ENCODE assay signal across 13 cellular contexts in genomic region chr3:196219970-196220311, GRCh38. TPM values are rescaled to one million over a fixed set of nuclear protein-coding genes. Genes with fewer than 3 reads are reported as not detected.
A peak's percentile ranks its signal among the peaks of the same experiment; 100 is the strongest.
DNase-seq lines count a peak whose midpoint lies in the region; ATAC-seq and TF ChIP-seq lines count a peak whose summit lies in the region.
"Had no signal": no experiment of that assay in that cellular context is flagged by ENCODE, and none has a peak within 500 bp of the region (broad histone marks: within the 10 kb centered on the region; RNA-seq: fewer than 3 reads in every experiment).

No MANE protein-coding gene starts in this region.

- DNase-seq in left ventricle myocardium inferior (no peak), left ventricle myocardium superior (no peak), memory B cell (ENCODE audit: low spot score in 2 of 2) (no peak), transverse colon (no peak), MV-4-11 (lab: John Stamatoyannopoulos, UW) (no peak), cerebellum (ENCODE audit: low spot score) (no peak), NCI-H524 treated with DMSO at 0.1 percent for 48 hours (lab: John Stamatoyannopoulos, UW) (no peak)
- DNase-seq in activated T-helper 1 cell treated with anti-CD3 and anti-CD28 coated beads, Interleukin-12 subunit alpha, Interleukin-12 subunit beta, Interleukin-2, Interleukin-4 antibody, amounts not matched to agents 30 ng/mL and 10 ng/mL and 1 ng/mL, durations not matched to agents 14 hours and 24 hours and 36 hours (ENCODE audit: low spot score): no peak
- DNase-seq: NCI-H82 had no signal

- H3K27me3 Mint-ChIP-seq in activated T-helper 1 cell treated with anti-CD3 and anti-CD28 coated beads, Interleukin-12 subunit alpha, Interleukin-12 subunit beta, Interleukin-2, Interleukin-4 antibody, amounts not matched to agents 30 ng/mL and 10 ng/mL and 1 ng/mL, durations not matched to agents 14 hours and 24 hours and 36 hours (ENCODE audit: insufficient read depth): peaks cover 3% of the 10 kb centered on the region
- H3K27me3 Mint-ChIP-seq in memory B cell: no peaks in the 10 kb centered on the region

- WGBS in transverse colon (ENCODE audit: low coverage in 1 of 2), 2 donors: 89 to 90% methylated on average over 13 to 19 of the region's 19 CpGs

- H3K27me3 ChIP-seq in left ventricle myocardium inferior (ENCODE audit: low read depth) (peaks cover 20% of the 10 kb centered on the region), transverse colon (no peaks in the 10 kb centered on the region)

- intact Hi-C loops in left ventricle myocardium inferior (cut with micrococcal nuclease) (no loop called here), left ventricle myocardium superior (cut with micrococcal nuclease) (no loop called here), transverse colon (cut with DNase I; ENCODE audit: low total_unique reads) (no loop called here)
- intact Hi-C loops in activated T-helper 1 cell treated with anti-CD3 and anti-CD28 coated beads, Interleukin-12 subunit alpha, Interleukin-12 subunit beta, Interleukin-2, Interleukin-4 antibody, amounts not matched to agents 30 ng/mL and 10 ng/mL and 1 ng/mL, durations not matched to agents 14 hours and 24 hours and 36 hours (cut with micrococcal nuclease): loop anchor here (1.0 kb wide), 3 partner anchors 33 to 283 kb away; partner anchors contain the start of genes PCYT1A and RNF168

- no peak for TF ChIP-seq CTCF in left ventricle myocardium inferior (IDR thresholded peaks at IDR 0.05; ENCODE audit: borderline replicate concordance)
- no peak for TF ChIP-seq CTCF in transverse colon (IDR thresholded peaks at IDR 0.05)

- in situ Hi-C loops in transverse colon (cut with MboI; ENCODE audit: low pct_ligation_motif_present in 1 of 4, low pct_unique_long_range_greater_than_20kb in 1 of 4, low sequenced_read_pairs in 3 of 4): loop anchor here in 1 of 4 donors (25.0 kb wide), 1 partner anchor 483 kb away; no protein-coding TSS in a partner anchor

- peaks cover 12% of the 10 kb centered on the region for H3K4me1 ChIP-seq in left ventricle myocardium inferior
- peaks cover 0 to 30% (median 26%) of the 10 kb centered on the region in 4 donors for H3K4me1 ChIP-seq in transverse colon

- no peak for ATAC-seq in left ventricle myocardium superior
- ATAC-seq in memory B cell (ENCODE audit: low read depth): no peak

- peaks cover 22% of the 10 kb centered on the region for H3K4me1 Mint-ChIP-seq in activated T-helper 1 cell treated with anti-CD3 and anti-CD28 coated beads, Interleukin-12 subunit alpha, Interleukin-12 subunit beta, Interleukin-2, Interleukin-4 antibody, amounts not matched to agents 30 ng/mL and 10 ng/mL and 1 ng/mL, durations not matched to agents 14 hours and 24 hours and 36 hours (ENCODE audit: low read depth)
- peaks cover 9% of the 10 kb centered on the region for H3K4me1 Mint-ChIP-seq in memory B cell

- no peaks in the 10 kb centered on the region for H3K9me3 Mint-ChIP-seq in activated T-helper 1 cell treated with anti-CD3 and anti-CD28 coated beads, Interleukin-12 subunit alpha, Interleukin-12 subunit beta, Interleukin-2, Interleukin-4 antibody, amounts not matched to agents 30 ng/mL and 10 ng/mL and 1 ng/mL, durations not matched to agents 14 hours and 24 hours and 36 hours
- H3K9me3 Mint-ChIP-seq in memory B cell: no peaks in the 10 kb centered on the region
- H3K9me3 Mint-ChIP-seq: endodermal cell, neural crest cell had no signal

- H3K4me3 Mint-ChIP-seq in activated T-helper 1 cell treated with anti-CD3 and anti-CD28 coated beads, Interleukin-12 subunit alpha, Interleukin-12 subunit beta, Interleukin-2, Interleukin-4 antibody, amounts not matched to agents 30 ng/mL and 10 ng/mL and 1 ng/mL, durations not matched to agents 14 hours and 24 hours and 36 hours: no peak overlapping the region
- H3K4me3 Mint-ChIP-seq in memory B cell: peak overlapping the region; percentile 91
- H3K4me3 Mint-ChIP-seq: endodermal cell had no signal

- no peaks in the 10 kb centered on the region for H3K36me3 Mint-ChIP-seq in activated T-helper 1 cell treated with anti-CD3 and anti-CD28 coated beads, Interleukin-12 subunit alpha, Interleukin-12 subunit beta, Interleukin-2, Interleukin-4 antibody, amounts not matched to agents 30 ng/mL and 10 ng/mL and 1 ng/mL, durations not matched to agents 14 hours and 24 hours and 36 hours (ENCODE audit: low read depth)
- no peaks in the 10 kb centered on the region for H3K36me3 Mint-ChIP-seq in memory B cell

- H3K4me3 ChIP-seq in left ventricle myocardium inferior (peak overlapping the region; percentile 53), transverse colon (peak overlapping the region in 1 of 4 donors; percentile 39)

- peak overlapping the region; percentile 81 for H3K27ac Mint-ChIP-seq in activated T-helper 1 cell treated with anti-CD3 and anti-CD28 coated beads, Interleukin-12 subunit alpha, Interleukin-12 subunit beta, Interleukin-2, Interleukin-4 antibody, amounts not matched to agents 30 ng/mL and 10 ng/mL and 1 ng/mL, durations not matched to agents 14 hours and 24 hours and 36 hours
- no peak overlapping the region for H3K27ac Mint-ChIP-seq in memory B cell
- H3K27ac Mint-ChIP-seq: endodermal cell had no signal

- TF ChIP-seq POLR2A in transverse colon (IDR thresholded peaks at IDR 0.05): no peak

- H3K27ac ChIP-seq in left ventricle myocardium inferior (replicated peaks) (no peak overlapping the region), transverse colon (peak overlapping the region in 3 of 4 donors; percentile 13 to 54 (median 51))
- H3K27ac ChIP-seq: KMS-11 had no signal

- H3K9me3 ChIP-seq in left ventricle myocardium inferior (replicated peaks) (no peaks in the 10 kb centered on the region), transverse colon (no peaks in the 10 kb centered on the region)

- no peak for TF ChIP-seq EP300 in transverse colon (IDR thresholded peaks at IDR 0.05; ENCODE audit: low read depth)

- H3K36me3 ChIP-seq in left ventricle myocardium inferior (no peaks in the 10 kb centered on the region), transverse colon (no peaks in the 10 kb centered on the region)

RNA-seq across cellular contexts. Expression of gene SLC51A, which starts 3.6 kb away (rescaled TPM):
- total RNA-seq in left ventricle myocardium inferior (not detected), left ventricle myocardium superior (not detected), transverse colon (100 to 1,000 TPM in 1 of 4 donors, 10 to 100 TPM in 2, 1 to 10 TPM in 1; 7.2 to 123 (median 40.5) TPM), cerebellum (not detected)
- not detected in 2 replicates for total RNA-seq in activated T-helper 1 cell treated with anti-CD3 and anti-CD28 coated beads, Interleukin-12 subunit alpha, Interleukin-12 subunit beta, Interleukin-2, Interleukin-4 antibody, amounts not matched to agents 30 ng/mL and 10 ng/mL and 1 ng/mL, durations not matched to agents 14 hours and 24 hours and 36 hours
- total RNA-seq: neural crest cell; T-helper 2 cell treated with Interferon-gamma antibody and Interleukin-4, amounts not matched to agents 100 ng/mL and 5 ng/mL, for 36 hours had no signal

RNA-seq across cellular contexts. Expression of gene ZDHHC19, which starts 8.7 kb away (rescaled TPM):
- total RNA-seq in left ventricle myocardium inferior (not detected), left ventricle myocardium superior (not detected), transverse colon (not detected), cerebellum (not detected)
- total RNA-seq in activated T-helper 1 cell treated with anti-CD3 and anti-CD28 coated beads, Interleukin-12 subunit alpha, Interleukin-12 subunit beta, Interleukin-2, Interleukin-4 antibody, amounts not matched to agents 30 ng/mL and 10 ng/mL and 1 ng/mL, durations not matched to agents 14 hours and 24 hours and 36 hours: 0.36 TPM in 1 of 2 replicates, not detected in the other
- total RNA-seq: neural crest cell; T-helper 2 cell treated with Interferon-gamma antibody and Interleukin-4, amounts not matched to agents 100 ng/mL and 5 ng/mL, for 36 hours had no signal
